Comparison of ENCODE assay signal across 1 cellular context in genomic region chr4:80529021-80529420, GRCh38.
TF ChIP-seq lines count a peak whose summit lies in the region.

No MANE protein-coding gene starts in this region.

TF ChIP-seq in IMR-90, 13 proteins besides CTCF, POLR2A, EP300 and RAD21 (continued from another document):
- TF ChIP-seq, protein P1, sequence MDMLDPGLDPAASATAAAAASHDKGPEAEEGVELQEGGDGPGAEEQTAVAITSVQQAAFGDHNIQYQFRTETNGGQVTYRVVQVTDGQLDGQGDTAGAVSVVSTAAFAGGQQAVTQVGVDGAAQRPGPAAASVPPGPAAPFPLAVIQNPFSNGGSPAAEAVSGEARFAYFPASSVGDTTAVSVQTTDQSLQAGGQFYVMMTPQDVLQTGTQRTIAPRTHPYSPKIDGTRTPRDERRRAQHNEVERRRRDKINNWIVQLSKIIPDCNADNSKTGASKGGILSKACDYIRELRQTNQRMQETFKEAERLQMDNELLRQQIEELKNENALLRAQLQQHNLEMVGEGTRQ (IDR thresholded peaks at IDR 0.05; ENCODE audit: low read depth, low read length) = no peak
- TF ChIP-seq RCOR1 (IDR thresholded peaks at IDR 0.05; ENCODE audit: insufficient replicate concordance, low read length) (no peak), CEBPB (IDR thresholded peaks at IDR 0.05; ENCODE audit: low read depth, low read length) (no peak), NFE2L2 (IDR thresholded peaks at IDR 0.05; ENCODE audit: low read depth, low read length) (no peak), RFX5 (IDR thresholded peaks at IDR 0.05; ENCODE audit: low read depth, low read length) (no peak)
- TF ChIP-seq, protein P2, sequence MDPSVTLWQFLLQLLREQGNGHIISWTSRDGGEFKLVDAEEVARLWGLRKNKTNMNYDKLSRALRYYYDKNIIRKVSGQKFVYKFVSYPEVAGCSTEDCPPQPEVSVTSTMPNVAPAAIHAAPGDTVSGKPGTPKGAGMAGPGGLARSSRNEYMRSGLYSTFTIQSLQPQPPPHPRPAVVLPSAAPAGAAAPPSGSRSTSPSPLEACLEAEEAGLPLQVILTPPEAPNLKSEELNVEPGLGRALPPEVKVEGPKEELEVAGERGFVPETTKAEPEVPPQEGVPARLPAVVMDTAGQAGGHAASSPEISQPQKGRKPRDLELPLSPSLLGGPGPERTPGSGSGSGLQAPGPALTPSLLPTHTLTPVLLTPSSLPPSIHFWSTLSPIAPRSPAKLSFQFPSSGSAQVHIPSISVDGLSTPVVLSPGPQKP (IDR thresholded peaks at IDR 0.05; ENCODE audit: borderline replicate concordance, low read depth, low read length) = no peak
TF ChIP-seq in IMR-90: peak in this region for 0.
